17 cellular contexts compared by ENCODE assay signal in the genomic region with DNA sequence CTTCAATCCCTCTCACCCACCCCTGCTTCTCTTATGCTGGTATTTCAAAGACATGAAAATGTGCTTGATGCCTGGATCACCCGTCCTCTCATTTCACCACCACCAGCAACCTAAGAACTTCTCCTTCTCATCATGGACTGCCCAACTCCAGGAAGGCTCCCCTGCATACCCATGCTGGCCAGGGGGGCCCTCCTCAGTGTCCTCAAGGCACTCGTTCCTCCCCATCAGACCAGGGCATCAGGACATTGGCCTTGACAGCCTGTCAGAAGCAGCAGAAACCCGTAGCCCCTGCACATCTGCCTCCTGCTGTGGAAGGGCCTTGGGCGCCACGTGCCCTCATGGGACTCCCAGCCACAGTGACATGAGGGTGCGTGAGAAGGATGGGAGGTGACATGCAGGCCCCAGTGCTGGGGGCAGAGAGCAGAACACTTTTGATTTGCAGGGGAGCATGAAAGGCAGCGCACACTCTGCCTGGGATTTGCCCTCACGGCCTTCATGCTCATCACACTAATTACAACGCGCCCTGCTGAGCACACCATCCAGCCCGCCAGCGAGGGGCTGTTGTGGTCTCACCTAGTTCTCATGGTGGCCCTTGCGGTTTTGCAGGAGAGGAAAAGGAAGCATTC. TPM values are rescaled to one million over a fixed set of nuclear protein-coding genes. Genes with fewer than 3 reads are reported as not detected.
DNase-seq lines count a peak whose midpoint lies in the region; ATAC-seq and TF ChIP-seq lines count a peak whose summit lies in the region.
"Had no signal": no experiment of that assay in that cellular context is flagged by ENCODE, and none has a peak within 500 bp of the region (broad histone marks: within the 10 kb centered on the region; RNA-seq: fewer than 3 reads in every experiment).

No MANE protein-coding gene starts in this region.

- peaks cover 3% of the 10 kb centered on the region for H3K36me3 Mint-ChIP-seq in endothelial cell (ENCODE audit: low read depth, unreplicated experiment)
- no peaks in the 10 kb centered on the region for H3K36me3 Mint-ChIP-seq in osteocyte (ENCODE audit: unreplicated experiment)

- TF ChIP-seq CTCF in endothelial cell (IDR thresholded peaks at IDR 0.05; ENCODE audit: unreplicated experiment), result no peak
- TF ChIP-seq CTCF in osteocyte (IDR thresholded peaks at IDR 0.05), result no peak

- H3K4me3 Mint-ChIP-seq in endothelial cell (ENCODE audit: unreplicated experiment) (peak overlapping the region; percentile 22), osteocyte (ENCODE audit: unreplicated experiment) (peak overlapping the region; percentile 16)

- peak; percentile 9 for DNase-seq in NCI-H748 (lab: John Stamatoyannopoulos, UW; ENCODE audit: unreplicated experiment)
- no peak for DNase-seq in NCI-H748 treated with DMSO at 0.1 percent for 48 hours (lab: John Stamatoyannopoulos, UW)
- peak; percentile 45 for DNase-seq in KBM-7
- DNase-seq in endothelial cell (ENCODE audit: low spot score), result no peak
- DNase-seq in osteocyte (ENCODE audit: extremely low spot score, unreplicated experiment), result no peak
- no peak for DNase-seq in NOMO-1 (lab: John Stamatoyannopoulos, UW; ENCODE audit: unreplicated experiment in 2 of 2)
- no peak for DNase-seq in EL
- DNase-seq: 8988T; activated CD4-positive, alpha-beta T cell treated with anti-CD3 and anti-CD28 coated beads for 36 hours; AML-193; dermis blood vessel endothelial cell; DMS 273 treated with DMSO at 0.1 percent for 48 hours; left ventricle myocardium superior; NCI-H524 treated with DMSO at 0.1 percent for 48 hours had no signal

- no peak for ATAC-seq in GM21825 (IDR thresholded peaks at IDR 0.05; ENCODE audit: unreplicated experiment)
- ATAC-seq: activated CD4-positive, alpha-beta T cell treated with anti-CD3 and anti-CD28 coated beads for 36 hours; GM12878; left ventricle myocardium superior; Right ventricle myocardium inferior had no signal

- H3K9me3 Mint-ChIP-seq in endothelial cell (ENCODE audit: unreplicated experiment) (no peaks in the 10 kb centered on the region), osteocyte (ENCODE audit: unreplicated experiment) (no peaks in the 10 kb centered on the region)

- H3K27ac Mint-ChIP-seq in endothelial cell (ENCODE audit: unreplicated experiment) (no peak overlapping the region), osteocyte (ENCODE audit: unreplicated experiment) (no peak overlapping the region)
- H3K27ac Mint-ChIP-seq: activated CD4-positive, alpha-beta T cell treated with anti-CD3 and anti-CD28 coated beads for 36 hours had no signal

- in situ Hi-C loops in KBM-7 (cut with MboI; ENCODE audit: low pct_unique_long_range_greater_than_20kb, low sequenced_read_pairs), result no loop called here

- H3K4me1 Mint-ChIP-seq in endothelial cell (ENCODE audit: unreplicated experiment) (peaks cover 6% of the 10 kb centered on the region), osteocyte (ENCODE audit: unreplicated experiment) (peaks cover 6% of the 10 kb centered on the region)

- H3K27me3 Mint-ChIP-seq in endothelial cell (ENCODE audit: unreplicated experiment) (peaks cover 29% of the 10 kb centered on the region), osteocyte (ENCODE audit: unreplicated experiment) (peaks cover 4% of the 10 kb centered on the region)

RNA-seq across cellular contexts. Expression of gene HSPA12A, which starts 1.9 kb away (rescaled TPM):
- total RNA-seq in endothelial cell (ENCODE audit: unreplicated experiment) (2.8 TPM), osteocyte (3.9 and 4.0 TPM in 2 replicates)

Comparison
In these comparisons a context has a peak if more than half of its experiments do, and no peak if none do; other contexts are left out.
1. DNase-seq: peak in NCI-H748 (single experiment) and KBM-7 (single experiment); none in NCI-H748 treated with DMSO at 0.1 percent for 48 hours (single experiment), endothelial cell (single experiment), osteocyte (single experiment), NOMO-1 (0 of 2) and EL (single experiment).